26 cellular contexts compared by ENCODE assay signal in the genomic region with DNA sequence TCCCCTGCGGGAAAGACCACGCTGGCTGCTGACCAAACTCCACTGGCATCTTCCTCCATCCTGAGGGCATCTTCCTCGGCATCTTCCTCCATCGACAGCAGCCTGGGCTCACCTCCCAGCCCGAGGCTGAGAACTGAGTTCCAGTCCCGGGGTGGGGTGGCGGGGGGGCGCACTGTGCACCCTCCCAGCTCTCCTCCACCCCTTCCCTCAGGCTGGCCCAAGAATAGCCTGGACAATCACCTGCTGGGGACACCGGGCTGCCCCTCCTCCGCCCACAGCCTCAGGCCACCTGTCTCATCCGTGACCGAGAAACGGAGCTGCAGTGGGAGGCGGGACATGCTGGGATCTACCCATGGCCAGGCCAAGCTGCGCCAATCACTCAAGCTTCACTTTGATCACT. TPM values are rescaled to one million over a fixed set of nuclear protein-coding genes. Genes with fewer than 3 reads are reported as not detected.
A peak's percentile ranks its signal among the peaks of the same experiment; 100 is the strongest.
DNase-seq lines count a peak whose midpoint lies in the region; ATAC-seq and TF ChIP-seq lines count a peak whose summit lies in the region.
"Had no signal": no experiment of that assay in that cellular context is flagged by ENCODE, and none has a peak within 500 bp of the region (broad histone marks: within the 10 kb centered on the region; RNA-seq: fewer than 3 reads in every experiment).

No MANE protein-coding gene starts in this region.

- peaks cover 15 to 16% of the 10 kb centered on the region in 2 experiments for H3K4me1 Mint-ChIP-seq in H9
- H3K4me1 Mint-ChIP-seq: activated naive CD8-positive, alpha-beta T cell treated with anti-CD3 and anti-CD28 coated beads, Interleukin-2, amount 10 ng/mL, durations not matched to agents 7 days and 5 days; CD14-positive monocyte had no signal

- H3K36me3 Mint-ChIP-seq in H9 (ENCODE audit: insufficient read depth in 1 of 3, low read depth in 3 of 3) = no peaks in the 10 kb centered on the region; a peak in 1 of 7 replicates
- H3K36me3 Mint-ChIP-seq: activated naive CD8-positive, alpha-beta T cell treated with anti-CD3 and anti-CD28 coated beads, Interleukin-2, amount 10 ng/mL, durations not matched to agents 7 days and 5 days; CD14-positive monocyte; mesothelial cell of epicardium had no signal

- H3K27ac ChIP-seq in H9 (ENCODE audit: insufficient read length, low read depth, low read length) (no peak overlapping the region), WERI-Rb-1 (no peak overlapping the region), layer of hippocampus (ENCODE audit: low read depth, low read length) (peak overlapping the region; percentile 13), gastrocnemius medialis (no peak overlapping the region)
- H3K27ac ChIP-seq: parathyroid adenoma, tibial nerve had no signal

- H2BK12ac ChIP-seq in H9 (ENCODE audit: insufficient read length, low read depth, low read length) = no peak overlapping the region

- H3K4me3 Mint-ChIP-seq in H9 = no peak overlapping the region
- H3K4me3 Mint-ChIP-seq: activated CD8-positive, alpha-beta T cell treated with anti-CD3 and anti-CD28 coated beads for 36 hours; activated naive CD8-positive, alpha-beta T cell treated with anti-CD3 and anti-CD28 coated beads, Interleukin-2, amount 10 ng/mL, durations not matched to agents 7 days and 5 days; mesothelial cell of epicardium; nephron progenitor cell had no signal

- no peaks in the 10 kb centered on the region for H3K79me1 ChIP-seq in H9 (ENCODE audit: insufficient read depth, low read depth, low read length, poor library complexity, severe bottlenecking)

- no peak overlapping the region for H4K91ac ChIP-seq in H9 (ENCODE audit: insufficient read length, low read depth, low read length)

- peak overlapping the region in 1 of 3 experiments; percentile 92; a peak in 1 of 7 replicates for H3K27ac Mint-ChIP-seq in H9
- H3K27ac Mint-ChIP-seq: activated CD8-positive, alpha-beta T cell treated with anti-CD3 and anti-CD28 coated beads for 36 hours; activated naive CD8-positive, alpha-beta T cell treated with anti-CD3 and anti-CD28 coated beads, Interleukin-2, amount 10 ng/mL, durations not matched to agents 7 days and 5 days; CD14-positive monocyte; mesothelial cell of epicardium had no signal

- in situ Hi-C loops in gastrocnemius medialis (cut with MboI; ENCODE audit: low sequenced_read_pairs in 4 of 4) = no loop called here

- H3K27me3 Mint-ChIP-seq in H9 (ENCODE audit: low read depth) = no peaks in the 10 kb centered on the region

- H3K9me3 ChIP-seq in H9 (ENCODE audit: control insufficient read depth, low read depth, low read length) = no peaks in the 10 kb centered on the region
- no peaks in the 10 kb centered on the region for H3K9me3 ChIP-seq in WERI-Rb-1 (ENCODE audit: severe bottlenecking)
- H3K9me3 ChIP-seq in gastrocnemius medialis = no peaks in the 10 kb centered on the region
- no peaks in the 10 kb centered on the region for H3K9me3 ChIP-seq in MG63
- H3K9me3 ChIP-seq: heart right ventricle, stomach, tibial nerve had no signal

- H3K27me3 ChIP-seq in H9 (ENCODE audit: insufficient read depth, low read length) = no peaks in the 10 kb centered on the region
- no peaks in the 10 kb centered on the region for H3K27me3 ChIP-seq in WERI-Rb-1 (ENCODE audit: insufficient read depth, low read depth, severe bottlenecking)
- H3K27me3 ChIP-seq in layer of hippocampus (ENCODE audit: control insufficient read depth, insufficient read depth, low read length) = no peaks in the 10 kb centered on the region
- H3K27me3 ChIP-seq in gastrocnemius medialis = no peaks in the 10 kb centered on the region
- no peaks in the 10 kb centered on the region for H3K27me3 ChIP-seq in MG63
- H3K27me3 ChIP-seq: heart right ventricle, stomach, tibial nerve had no signal

- H2BK20ac ChIP-seq in H9 (ENCODE audit: low read depth, low read length, poor library complexity, severe bottlenecking) = no peak overlapping the region

- no peak overlapping the region for H3T11ph ChIP-seq in H9 (ENCODE audit: low read length)

- no peak overlapping the region for H3K18ac ChIP-seq in H9 (ENCODE audit: insufficient read length, low read depth, low read length)

- H3K9me3 Mint-ChIP-seq in H9 = no peaks in the 10 kb centered on the region
- H3K9me3 Mint-ChIP-seq: activated CD8-positive, alpha-beta T cell treated with anti-CD3 and anti-CD28 coated beads for 36 hours; activated naive CD8-positive, alpha-beta T cell treated with anti-CD3 and anti-CD28 coated beads, Interleukin-2, amount 10 ng/mL, durations not matched to agents 7 days and 5 days; CD14-positive monocyte; mesothelial cell of epicardium; nephron progenitor cell had no signal

- no peak overlapping the region for H2BK15ac ChIP-seq in H9 (ENCODE audit: low read depth, low read length)

- H2BK120ac ChIP-seq in H9 (ENCODE audit: low read depth, low read length, poor library complexity, severe bottlenecking) = no peak overlapping the region

- H3K4me1 ChIP-seq in H9 (ENCODE audit: insufficient read depth, low read length) (no peaks in the 10 kb centered on the region; the same call in 1 of the 2 replicates), gastrocnemius medialis (peaks cover 31 to 41% of the 10 kb centered on the region in 2 donors)

- DNase-seq in H9 (peak; percentile 31), WERI-Rb-1 (peak; percentile 54), gastrocnemius medialis (peak in 1 of 2 donors; percentile 43), middle frontal gyrus (ENCODE audit: extremely low spot score, low spot score) (no peak), MG63 (no peak), NCI-H187 treated with DMSO at 0.1 percent for 48 hours (lab: John Stamatoyannopoulos, UW) (no peak)
- DNase-seq: activated CD4-positive, CD25-positive, alpha-beta regulatory T cell treated with anti-CD3 and anti-CD28 coated beads, Interleukin-2, amount 50 U/mL, for 72 hours; activated CD8-positive, alpha-beta T cell treated with anti-CD3 and anti-CD28 coated beads for 36 hours; activated naive CD8-positive, alpha-beta T cell treated with anti-CD3 and anti-CD28 coated beads, Interleukin-2, amount 10 ng/mL, durations not matched to agents 7 days and 5 days; DMS 273 treated with DMSO at 0.1 percent for 48 hours; heart right ventricle; Karpas-422; left ventricle myocardium superior; NCI-H1930; NCI-H82; nephron progenitor cell; OCI-M1; SIG-M5; stomach; T-helper 1 cell had no signal

- H3K36me3 ChIP-seq in WERI-Rb-1 (no peaks in the 10 kb centered on the region), gastrocnemius medialis (no peaks in the 10 kb centered on the region), MG63 (no peaks in the 10 kb centered on the region)
- H3K36me3 ChIP-seq: heart right ventricle, tibial nerve had no signal

- no peak overlapping the region for H3K4me3 ChIP-seq in WERI-Rb-1 (ENCODE audit: low read depth, low read length)
- H3K4me3 ChIP-seq in gastrocnemius medialis = no peak overlapping the region
- no peak overlapping the region for H3K4me3 ChIP-seq in MG63
- H3K4me3 ChIP-seq: heart right ventricle, stomach, tibial nerve had no signal

- WGBS in H9 (ENCODE audit: extremely low coverage, insufficient read length, low lambda C conversion rate) = no CpG with 5 or more reads among the region's 15 CpGs

- H3K4me2 ChIP-seq in H9 (ENCODE audit: insufficient read depth, insufficient read length, low read length) = no peak overlapping the region

- peak; percentile 26 to 50 for ATAC-seq in gastrocnemius medialis
- ATAC-seq in HG02759 (IDR thresholded peaks at IDR 0.05; ENCODE audit: unreplicated experiment) = no peak
- ATAC-seq: activated CD8-positive, alpha-beta T cell treated with anti-CD3 and anti-CD28 coated beads for 36 hours; heart right ventricle; left ventricle myocardium superior had no signal

- no peak overlapping the region for H2AK5ac ChIP-seq in H9 (ENCODE audit: insufficient read length, low read length)

- H3K23ac ChIP-seq in H9 (ENCODE audit: insufficient read length, low read depth, low read length) = no peak overlapping the region

- H3K79me2 ChIP-seq in H9 (ENCODE audit: insufficient read depth, low read length) = peaks cover 2% of the 10 kb centered on the region; the same call in 1 of the 2 replicates

- intact Hi-C loops in gastrocnemius medialis (cut with DNase I; ENCODE audit: low total_unique reads) = no loop called here

- no peak overlapping the region for H3K14ac ChIP-seq in H9 (ENCODE audit: insufficient read depth, low read length)

- H3K23me2 ChIP-seq in H9 (ENCODE audit: insufficient read length, low read depth, low read length, poor library complexity, severe bottlenecking) = no peaks in the 10 kb centered on the region

- no peak for TF ChIP-seq POLR2A in gastrocnemius medialis (IDR thresholded peaks at IDR 0.05)

- H3K4ac ChIP-seq in H9 (ENCODE audit: low read depth, low read length) = no peak overlapping the region

- TF ChIP-seq CTCF in H9 (conservative IDR thresholded peaks at IDR 0.05) (no peak), WERI-Rb-1 (IDR thresholded peaks at IDR 0.05; ENCODE audit: low read depth, low read length) (no peak), gastrocnemius medialis (IDR thresholded peaks at IDR 0.05 in 4 of 5, conservative IDR thresholded peaks at IDR 0.05 in 1 of 5) (no peak)

- H2AFZ ChIP-seq in H9 (ENCODE audit: low read length) = no peak overlapping the region
- H2AFZ ChIP-seq: parathyroid adenoma had no signal

- H4K5ac ChIP-seq in H9 (ENCODE audit: insufficient read length, low read depth, low read length) = no peak overlapping the region

- H4K8ac ChIP-seq in H9 (replicated peaks; ENCODE audit: insufficient read length, low read depth, low read length) = no peak overlapping the region

- no peak overlapping the region for H2BK5ac ChIP-seq in H9 (ENCODE audit: insufficient read length, low read length)

- no peak overlapping the region for H3K56ac ChIP-seq in H9 (ENCODE audit: insufficient read length, low read depth, low read length)

- H4K20me1 ChIP-seq in H9 (ENCODE audit: control insufficient read depth, insufficient read depth, insufficient read length) = peaks cover 3% of the 10 kb centered on the region

- no peak overlapping the region for H3K9ac ChIP-seq in H9 (ENCODE audit: extremely low read depth, insufficient read length, low read length)
- H3K9ac ChIP-seq: parathyroid adenoma had no signal

RNA-seq across cellular contexts. Expression of gene DIP2C, which starts 37.2 kb away (rescaled TPM):
- total RNA-seq in H9 (2021) (7.6 and 7.9 TPM in 2 replicates), gastrocnemius medialis (10 to 100 TPM; 19.1 to 60.0 (median 30.2) TPM)
- 10.7 and 10.9 TPM in 2 replicates for total RNA-seq in MG63 (2014; rRNA removed; shearing (Covaris generic); ENCODE audit: low replicate concordance)

Comparison
In these comparisons a context has a peak if more than half of its experiments do, and no peak if none do; other contexts are left out.
1. DNase-seq: peak in H9 (single experiment) and WERI-Rb-1 (single experiment); none in middle frontal gyrus (single experiment), MG63 (single experiment) and NCI-H187 treated with DMSO at 0.1 percent for 48 hours (single experiment).